13 cellular contexts compared by ENCODE assay signal in the genomic region with DNA sequence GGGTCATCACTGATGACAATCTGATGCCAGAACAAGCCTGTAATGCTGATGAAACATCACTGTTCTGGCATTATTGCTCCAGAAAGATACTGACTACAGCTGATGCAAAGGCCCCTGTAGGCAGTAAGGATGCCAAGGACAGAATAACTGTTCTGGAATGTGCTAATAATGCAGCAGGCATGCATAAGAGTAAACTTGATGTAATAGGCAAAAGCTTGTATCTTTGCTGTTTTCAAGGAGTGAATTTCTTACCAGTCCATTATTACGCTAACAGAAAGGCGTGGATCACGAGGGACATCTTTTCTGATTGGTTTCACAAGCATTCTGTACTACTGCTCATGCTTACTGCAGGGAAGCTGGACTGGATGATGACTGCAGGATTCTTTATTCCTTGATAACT. TPM values are rescaled to one million over a fixed set of nuclear protein-coding genes. Genes with fewer than 3 reads are reported as not detected.
DNase-seq lines count a peak whose midpoint lies in the region; ATAC-seq and TF ChIP-seq lines count a peak whose summit lies in the region.
"Had no signal": no experiment of that assay in that cellular context is flagged by ENCODE, and none has a peak within 500 bp of the region (broad histone marks: within the 10 kb centered on the region; RNA-seq: fewer than 3 reads in every experiment).

No MANE protein-coding gene starts in this region.

- H3K4me3 ChIP-seq in HEK293 (ENCODE audit: low read depth, low read length), result no peak overlapping the region
- no peak overlapping the region for H3K4me3 ChIP-seq in heart left ventricle
- H3K4me3 ChIP-seq in smooth muscle cell, result no peak overlapping the region
- no peak overlapping the region for H3K4me3 ChIP-seq in aorta (ENCODE audit: low read length in 2 of 2)

- H4K20me1 ChIP-seq in smooth muscle cell (ENCODE audit: low read depth), result peaks cover 100% of the 10 kb centered on the region

- no peak overlapping the region for H2AFZ ChIP-seq in smooth muscle cell (ENCODE audit: low read depth)

- CTCF ChIA-PET in HEK293 (lab: Yijun Ruan, JAX), result no interaction called here

- TF ChIP-seq CTCF in HEK293 (tag by site-specific recombination; IDR thresholded peaks at IDR 0.05), result no peak
- TF ChIP-seq CTCF in heart left ventricle (IDR thresholded peaks at IDR 0.05), result no peak
- TF ChIP-seq CTCF in smooth muscle cell (IDR thresholded peaks at IDR 0.05; ENCODE audit: borderline replicate concordance, insufficient read depth, poor library complexity, severe bottlenecking), result no peak

- H3K27me3 ChIP-seq in heart left ventricle, result no peaks in the 10 kb centered on the region
- no peaks in the 10 kb centered on the region for H3K27me3 ChIP-seq in smooth muscle cell (ENCODE audit: low read depth)
- H3K27me3 ChIP-seq in aorta (ENCODE audit: control insufficient read depth in 1 of 2, insufficient read depth in 2 of 2, low read length in 1 of 2), result no peaks in the 10 kb centered on the region

- H3K4me1 ChIP-seq in HEK293 (ENCODE audit: control insufficient read depth, insufficient read depth, low read length) (no peaks in the 10 kb centered on the region), heart left ventricle (peaks cover 0 to 38% (median 15%) of the 10 kb centered on the region in 12 donors), smooth muscle cell (ENCODE audit: low read depth) (peaks cover 4% of the 10 kb centered on the region), aorta (ENCODE audit: control insufficient read depth in 1 of 2, insufficient read depth in 2 of 2, low read length in 2 of 2) (peaks cover 0 to 3% of the 10 kb centered on the region in 2 donors)

- H3K27ac ChIP-seq in HEK293 (ENCODE audit: extremely low read depth, low read depth, low read length), result no peak overlapping the region
- H3K27ac ChIP-seq in angular gyrus (ENCODE audit: low read depth, low read length), result peak overlapping the region; percentile 34
- H3K27ac ChIP-seq in heart left ventricle, result peak overlapping the region in 1 of 12 donors; percentile 11
- peak overlapping the region; percentile 62 for H3K27ac ChIP-seq in smooth muscle cell (ENCODE audit: low read depth)
- H3K27ac ChIP-seq in aorta (ENCODE audit: low read depth in 1 of 2, low read length in 2 of 2), result no peak overlapping the region

- peaks cover 4% of the 10 kb centered on the region for H3F3A ChIP-seq in smooth muscle cell (ENCODE audit: low read depth)

- H3K79me2 ChIP-seq in smooth muscle cell (ENCODE audit: low read depth), result peaks cover 99% of the 10 kb centered on the region

- DNase-seq in heart left ventricle, result no peak
- DNase-seq in smooth muscle cell (lab: John Stamatoyannopoulos, UW; ENCODE audit: unreplicated experiment), result no peak
- DNase-seq in NCI-H524 treated with DMSO at 0.1 percent for 48 hours (lab: John Stamatoyannopoulos, UW), result no peak
- DNase-seq in aorta, result no peak
- no peak for DNase-seq in NCI-H1105 (lab: John Stamatoyannopoulos, UW)
- DNase-seq: activated B cell treated with CpG ODN at 0.5 μM for 24 hours; activated effector memory CD4-positive, alpha-beta T cell treated with anti-CD3 and anti-CD28 coated beads, Interleukin-2, amount 50 U/mL, for 16 hours; effector memory CD8-positive, alpha-beta T cell; H7; posterior cingulate gyrus had no signal

- TF ChIP-seq POLR2A in heart left ventricle (IDR thresholded peaks at IDR 0.05), result no peak

- WGBS in heart left ventricle, 4 donors, result 73 to 83% (median 78%) methylated on average over 3 of the region's 3 CpGs
- 72% methylated on average over 3 of the region's 3 CpGs for WGBS in smooth muscle cell (ENCODE audit: low lambda C conversion rate)
- WGBS in aorta, 2 donors, result 58 to 66% methylated on average over 3 of the region's 3 CpGs

- H3K4me2 ChIP-seq in smooth muscle cell, result peak overlapping the region; percentile 16

- no peaks in the 10 kb centered on the region for H3K9me3 ChIP-seq in HEK293 (ENCODE audit: control insufficient read depth, insufficient read depth, low read depth, low read length)
- no peaks in the 10 kb centered on the region for H3K9me3 ChIP-seq in heart left ventricle
- no peaks in the 10 kb centered on the region for H3K9me3 ChIP-seq in smooth muscle cell (replicated peaks; ENCODE audit: low read depth)
- no peaks in the 10 kb centered on the region for H3K9me3 ChIP-seq in aorta (ENCODE audit: control insufficient read depth, low read length)

- ATAC-seq in heart left ventricle (peak in 3 of 4 donors; percentile 44 to 90 (median 75)), HG03442 (IDR thresholded peaks at IDR 0.05; ENCODE audit: unreplicated experiment) (no peak), aorta (ENCODE audit: low FRiP score) (no peak)
- ATAC-seq: effector memory CD8-positive, alpha-beta T cell had no signal

- H3K9ac ChIP-seq in smooth muscle cell (ENCODE audit: low read depth), result no peak overlapping the region

- intact Hi-C loops in heart left ventricle (cut with DNase I), result no loop called here
- intact Hi-C loops in aorta (cut with DNase I), result no loop called here

- POLR2A ChIA-PET in HEK293 (lab: Yijun Ruan, JAX), result no interaction called here

- peaks cover 0 to 6% of the 10 kb centered on the region in 2 experiments; a peak in 2 of 3 replicates for H3K36me3 ChIP-seq in HEK293 (ENCODE audit: control insufficient read depth in 2 of 2, insufficient read depth in 1 of 2, low read length in 2 of 2)
- H3K36me3 ChIP-seq in heart left ventricle, result peaks cover 0 to 17% (median 0%) of the 10 kb centered on the region in 9 donors
- no peaks in the 10 kb centered on the region for H3K36me3 ChIP-seq in smooth muscle cell (ENCODE audit: low read depth)
- no peaks in the 10 kb centered on the region for H3K36me3 ChIP-seq in aorta (ENCODE audit: control insufficient read depth in 1 of 2, insufficient read depth in 2 of 2, low read length in 1 of 2)

TF ChIP-seq in HEK293, 187 proteins besides CTCF, POLR2A, EP300 and RAD21:
- TF ChIP-seq ZNF600 (tag by site-specific recombination; IDR thresholded peaks at IDR 0.05), result peak; percentile 94
- no peak for TF ChIP-seq ZNF433 (tag by site-specific recombination; IDR thresholded peaks at IDR 0.05; ENCODE audit: low read depth)
TF ChIP-seq in HEK293: peak in this region for 1.

RNA-seq across cellular contexts. Expression of gene LCOR, which starts 18.7 kb away (rescaled TPM):
- total RNA-seq in heart left ventricle (10 to 100 TPM in 8 of 9 donors, 1 to 10 TPM in 1; 9.6 to 31.4 (median 21.2) TPM), smooth muscle cell (27.8 and 29.9 TPM in 2 replicates), aorta (10 to 100 TPM; 36.4 to 38.9 TPM)
- polyA plus RNA-seq in heart left ventricle (1 to 10 TPM; 4.3 to 4.7 TPM), smooth muscle cell (10.6 and 20.7 TPM in 2 replicates), aorta (1 to 10 TPM; 2.4 to 2.7 TPM)

Comparison
In these comparisons a context has a peak if more than half of its experiments do, and no peak if none do; other contexts are left out.
1. H3K27ac ChIP-seq: peak in angular gyrus (single experiment) and smooth muscle cell (single experiment); none in HEK293 (single experiment) and aorta (0 of 2).
2. ATAC-seq: peak in heart left ventricle (3 of 4); none in HG03442 (single experiment) and aorta (single experiment).